In the genomic region with DNA sequence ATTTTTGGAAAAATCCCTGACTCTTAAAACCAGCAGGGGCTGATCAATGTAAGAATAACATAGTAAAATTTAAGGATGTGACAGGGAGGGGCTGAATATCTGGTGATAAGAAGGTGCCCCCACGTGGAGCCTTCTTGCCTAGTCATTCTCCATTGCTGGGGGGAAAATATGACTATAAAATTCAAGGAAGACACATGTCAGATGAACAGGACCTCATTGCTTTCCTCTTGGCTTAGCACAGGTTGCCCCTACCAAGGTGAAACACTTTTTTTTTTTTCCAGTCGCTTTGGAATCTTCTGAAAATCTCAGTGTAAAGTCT, we compare ENCODE assay signal across 1 cellular context.
TF ChIP-seq lines count a peak whose summit lies in the region.

No MANE protein-coding gene starts in this region.

TF ChIP-seq in SK-N-SH, 30 proteins besides CTCF, POLR2A, EP300 and RAD21 (continued from another document):
- TF ChIP-seq, protein P1, sequence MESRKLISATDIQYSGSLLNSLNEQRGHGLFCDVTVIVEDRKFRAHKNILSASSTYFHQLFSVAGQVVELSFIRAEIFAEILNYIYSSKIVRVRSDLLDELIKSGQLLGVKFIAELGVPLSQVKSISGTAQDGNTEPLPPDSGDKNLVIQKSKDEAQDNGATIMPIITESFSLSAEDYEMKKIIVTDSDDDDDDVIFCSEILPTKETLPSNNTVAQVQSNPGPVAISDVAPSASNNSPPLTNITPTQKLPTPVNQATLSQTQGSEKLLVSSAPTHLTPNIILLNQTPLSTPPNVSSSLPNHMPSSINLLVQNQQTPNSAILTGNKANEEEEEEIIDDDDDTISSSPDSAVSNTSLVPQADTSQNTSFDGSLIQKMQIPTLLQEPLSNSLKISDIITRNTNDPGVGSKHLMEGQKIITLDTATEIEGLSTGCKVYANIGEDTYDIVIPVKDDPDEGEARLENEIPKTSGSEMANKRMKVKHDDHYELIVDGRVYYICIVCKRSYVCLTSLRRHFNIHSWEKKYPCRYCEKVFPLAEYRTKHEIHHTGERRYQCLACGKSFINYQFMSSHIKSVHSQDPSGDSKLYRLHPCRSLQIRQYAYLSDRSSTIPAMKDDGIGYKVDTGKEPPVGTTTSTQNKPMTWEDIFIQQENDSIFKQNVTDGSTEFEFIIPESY (IDR thresholded peaks at IDR 0.05; ENCODE audit: borderline replicate concordance, low read depth): no peak
- TF ChIP-seq, protein P2, sequence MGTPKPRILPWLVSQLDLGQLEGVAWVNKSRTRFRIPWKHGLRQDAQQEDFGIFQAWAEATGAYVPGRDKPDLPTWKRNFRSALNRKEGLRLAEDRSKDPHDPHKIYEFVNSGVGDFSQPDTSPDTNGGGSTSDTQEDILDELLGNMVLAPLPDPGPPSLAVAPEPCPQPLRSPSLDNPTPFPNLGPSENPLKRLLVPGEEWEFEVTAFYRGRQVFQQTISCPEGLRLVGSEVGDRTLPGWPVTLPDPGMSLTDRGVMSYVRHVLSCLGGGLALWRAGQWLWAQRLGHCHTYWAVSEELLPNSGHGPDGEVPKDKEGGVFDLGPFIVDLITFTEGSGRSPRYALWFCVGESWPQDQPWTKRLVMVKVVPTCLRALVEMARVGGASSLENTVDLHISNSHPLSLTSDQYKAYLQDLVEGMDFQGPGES (IDR thresholded peaks at IDR 0.05; ENCODE audit: low read depth, low read length): no peak
